In genomic region chr1:212286437-212287131, GRCh38 we compare ENCODE assay signal across 8 cellular contexts. TPM values are rescaled to one million over a fixed set of nuclear protein-coding genes. Genes with fewer than 3 reads are reported as not detected.
DNase-seq lines count a peak whose midpoint lies in the region; ATAC-seq and TF ChIP-seq lines count a peak whose summit lies in the region.

No MANE protein-coding gene starts in this region.

- no peak for TF ChIP-seq CTCF in DOHH2 (IDR thresholded peaks at IDR 0.05; ENCODE audit: low read depth, low read length, poor library complexity, severe bottlenecking)

- no peaks in the 10 kb centered on the region for H3K9me3 Mint-ChIP-seq in activated naive CD8-positive, alpha-beta T cell treated with anti-CD3 and anti-CD28 coated beads, Interleukin-2, amount 10 ng/mL, durations not matched to agents 7 days and 5 days
- no peaks in the 10 kb centered on the region for H3K9me3 Mint-ChIP-seq in stimulated activated memory B cell treated with anti-CD40 and anti-IgM and Interleukin-4, amounts not matched to agents 10 μg/mL and 1 μg/mL and 100 μg/mL, for 72 hours

- peak overlapping the region; percentile 74 for H3K4me2 ChIP-seq in DOHH2 (ENCODE audit: low read length)

- ATAC-seq in activated naive CD8-positive, alpha-beta T cell treated with anti-CD3 and anti-CD28 coated beads, Interleukin-2, amount 10 ng/mL, durations not matched to agents 7 days and 5 days (ENCODE audit: low read depth): no peak
- ATAC-seq in stimulated activated memory B cell treated with anti-CD40 and anti-IgM and Interleukin-4, amounts not matched to agents 10 μg/mL and 1 μg/mL and 100 μg/mL, for 72 hours: no peak
- ATAC-seq in activated CD4-positive, CD25-positive, alpha-beta regulatory T cell treated with anti-CD3 and anti-CD28 coated beads, Interleukin-2, amount 50 U/mL, for 24 hours: no peak
- no peak for ATAC-seq in HG03159 (IDR thresholded peaks at IDR 0.05; ENCODE audit: unreplicated experiment)

- H3K27me3 ChIP-seq in DOHH2 (ENCODE audit: control insufficient read depth, low read length): no peaks in the 10 kb centered on the region

- peaks cover 58% of the 10 kb centered on the region for H3K79me2 ChIP-seq in DOHH2 (ENCODE audit: control insufficient read depth, low read length)

- H3K27ac Mint-ChIP-seq in activated naive CD8-positive, alpha-beta T cell treated with anti-CD3 and anti-CD28 coated beads, Interleukin-2, amount 10 ng/mL, durations not matched to agents 7 days and 5 days: peak overlapping the region; percentile 93
- H3K27ac Mint-ChIP-seq in stimulated activated memory B cell treated with anti-CD40 and anti-IgM and Interleukin-4, amounts not matched to agents 10 μg/mL and 1 μg/mL and 100 μg/mL, for 72 hours: peak overlapping the region; percentile 95

- H3F3A ChIP-seq in DOHH2 (ENCODE audit: control insufficient read depth, insufficient read depth): 0 out of 2 replicates have a peak, but pooled peaks cover 14% of the 10 kb centered on the region

- peaks cover 44% of the 10 kb centered on the region for H3K4me1 ChIP-seq in DOHH2 (ENCODE audit: control insufficient read depth, low read length)

- peak overlapping the region; percentile 92 for H3K4me3 Mint-ChIP-seq in activated naive CD8-positive, alpha-beta T cell treated with anti-CD3 and anti-CD28 coated beads, Interleukin-2, amount 10 ng/mL, durations not matched to agents 7 days and 5 days
- H3K4me3 Mint-ChIP-seq in stimulated activated memory B cell treated with anti-CD40 and anti-IgM and Interleukin-4, amounts not matched to agents 10 μg/mL and 1 μg/mL and 100 μg/mL, for 72 hours: peak overlapping the region; percentile 96

- H4K20me1 ChIP-seq in DOHH2 (ENCODE audit: control insufficient read depth, insufficient read depth, low read depth, low read length): no peaks in the 10 kb centered on the region

- H3K27me3 Mint-ChIP-seq in activated naive CD8-positive, alpha-beta T cell treated with anti-CD3 and anti-CD28 coated beads, Interleukin-2, amount 10 ng/mL, durations not matched to agents 7 days and 5 days: no peaks in the 10 kb centered on the region
- H3K27me3 Mint-ChIP-seq in stimulated activated memory B cell treated with anti-CD40 and anti-IgM and Interleukin-4, amounts not matched to agents 10 μg/mL and 1 μg/mL and 100 μg/mL, for 72 hours: no peaks in the 10 kb centered on the region

- peaks cover 18% of the 10 kb centered on the region for H3K36me3 ChIP-seq in DOHH2 (ENCODE audit: control insufficient read depth, low read length)

- peak overlapping the region; percentile 73 for H3K27ac ChIP-seq in DOHH2 (ENCODE audit: low read depth, low read length)

- H3K4me3 ChIP-seq in DOHH2 (ENCODE audit: low read length): peak overlapping the region; percentile 83
- peak overlapping the region; percentile 98 for H3K4me3 ChIP-seq in iPS-18c (ENCODE audit: insufficient read depth, low read depth, low read length)

- peaks cover 10% of the 10 kb centered on the region for H3K36me3 Mint-ChIP-seq in activated naive CD8-positive, alpha-beta T cell treated with anti-CD3 and anti-CD28 coated beads, Interleukin-2, amount 10 ng/mL, durations not matched to agents 7 days and 5 days
- no peaks in the 10 kb centered on the region for H3K36me3 Mint-ChIP-seq in stimulated activated memory B cell treated with anti-CD40 and anti-IgM and Interleukin-4, amounts not matched to agents 10 μg/mL and 1 μg/mL and 100 μg/mL, for 72 hours

- H3K9me2 ChIP-seq in DOHH2 (replicated peaks; ENCODE audit: control insufficient read depth, low read length): no peaks in the 10 kb centered on the region

- DNase-seq in M059J (ENCODE audit: low read depth) (peak; percentile 37), cortex of kidney (lab: John Stamatoyannopoulos, UW) (no peak)
- DNase-seq in activated naive CD8-positive, alpha-beta T cell treated with anti-CD3 and anti-CD28 coated beads, Interleukin-2, amount 10 ng/mL, durations not matched to agents 7 days and 5 days: no peak

- H3K9me3 ChIP-seq in DOHH2 (ENCODE audit: control insufficient read depth, insufficient read depth, low read length): no peaks in the 10 kb centered on the region
- no peaks in the 10 kb centered on the region for H3K9me3 ChIP-seq in iPS-18c (ENCODE audit: control insufficient read depth, insufficient read depth, low read length)

- POLR2A ChIA-PET in activated naive CD8-positive, alpha-beta T cell treated with anti-CD3 and anti-CD28 coated beads, Interleukin-2, amount 10 ng/mL, durations not matched to agents 7 days and 5 days (lab: Charles Lee): interaction anchor here (0.7 to 2.9 kb wide), 16 partner anchors 10 to 589 kb away, joined by 3 to 44 read pairs (median 4); partner anchors contain the start of genes DTL and INTS7

- peaks cover 37% of the 10 kb centered on the region for H3K4me1 Mint-ChIP-seq in activated naive CD8-positive, alpha-beta T cell treated with anti-CD3 and anti-CD28 coated beads, Interleukin-2, amount 10 ng/mL, durations not matched to agents 7 days and 5 days
- peaks cover 50% of the 10 kb centered on the region for H3K4me1 Mint-ChIP-seq in stimulated activated memory B cell treated with anti-CD40 and anti-IgM and Interleukin-4, amounts not matched to agents 10 μg/mL and 1 μg/mL and 100 μg/mL, for 72 hours

RNA-seq across cellular contexts. Expression of gene PPP2R5A, which starts 1.4 kb away (rescaled TPM):
- total RNA-seq in M059J (2014; rRNA removed; shearing (Covaris generic)): 22.9 and 23.1 TPM in 2 replicates
- 10 to 100 TPM; 58.8 to 60.0 TPM for total RNA-seq in activated naive CD8-positive, alpha-beta T cell treated with anti-CD3 and anti-CD28 coated beads, Interleukin-2, amount 10 ng/mL, durations not matched to agents 7 days and 5 days
